Comparison of ENCODE assay signal across 1 cellular context in genomic region chr2:160269803-160270570, GRCh38.
TF ChIP-seq lines count a peak whose summit lies in the region.

No MANE protein-coding gene starts in this region.

TF ChIP-seq in K562, 482 proteins besides CTCF, POLR2A, EP300 and RAD21 (continued from another document and continues in another):
- TF ChIP-seq ZBTB11 (CRISPR knock-in tag; IDR thresholded peaks at IDR 0.05) = no peak
- no peak for TF ChIP-seq GATA2 (CRISPR knock-in tag; IDR thresholded peaks at IDR 0.05)
- TF ChIP-seq JUN (IDR thresholded peaks at IDR 0.05; ENCODE audit: borderline replicate concordance, low read depth, low read length) = no peak
- TF ChIP-seq JUN (CRISPR knock-in tag; IDR thresholded peaks at IDR 0.05; ENCODE audit: borderline replicate concordance) = no peak
- TF ChIP-seq ZNF121 (CRISPR knock-in tag; conservative IDR thresholded peaks at IDR 0.05) = no peak
- no peak for TF ChIP-seq ZNF239 (CRISPR knock-in tag; IDR thresholded peaks at IDR 0.05)
- no peak for TF ChIP-seq RCOR1 (IDR thresholded peaks at IDR 0.05; ENCODE audit: borderline replicate concordance in 1 of 2, low read depth in 2 of 2, low read length in 2 of 2)
- no peak for TF ChIP-seq MCM3 (IDR thresholded peaks at IDR 0.05)
- TF ChIP-seq JUND (IDR thresholded peaks at IDR 0.05; ENCODE audit: borderline replicate concordance, low read depth, low read length) = no peak
- no peak; the same call in 2 of the 3 replicates for TF ChIP-seq JUND (tag; IDR thresholded peaks at IDR 0.05; ENCODE audit: borderline replicate concordance, low read depth, low read length)
- no peak for TF ChIP-seq GATAD2B (IDR thresholded peaks at IDR 0.05; ENCODE audit: borderline replicate concordance)
- no peak for TF ChIP-seq SIN3A (IDR thresholded peaks at IDR 0.05; ENCODE audit: borderline replicate concordance in 2 of 2, control insufficient read depth in 1 of 2, low read depth in 2 of 2, low read length in 2 of 2)
- no peak for TF ChIP-seq PCBP2 (IDR thresholded peaks at IDR 0.05; ENCODE audit: low read depth, low read length, poor library complexity, severe bottlenecking)
- TF ChIP-seq XRCC5 (IDR thresholded peaks at IDR 0.05; ENCODE audit: low read depth, low read length) = no peak
- TF ChIP-seq GTF2A2 (tag; IDR thresholded peaks at IDR 0.05) = no peak
- no peak for TF ChIP-seq HNRNPL (IDR thresholded peaks at IDR 0.05; ENCODE audit: low read depth, low read length)
- TF ChIP-seq RAD51 (IDR thresholded peaks at IDR 0.05; ENCODE audit: borderline replicate concordance, low read depth) = peak; percentile 92
- TF ChIP-seq, protein P1, sequence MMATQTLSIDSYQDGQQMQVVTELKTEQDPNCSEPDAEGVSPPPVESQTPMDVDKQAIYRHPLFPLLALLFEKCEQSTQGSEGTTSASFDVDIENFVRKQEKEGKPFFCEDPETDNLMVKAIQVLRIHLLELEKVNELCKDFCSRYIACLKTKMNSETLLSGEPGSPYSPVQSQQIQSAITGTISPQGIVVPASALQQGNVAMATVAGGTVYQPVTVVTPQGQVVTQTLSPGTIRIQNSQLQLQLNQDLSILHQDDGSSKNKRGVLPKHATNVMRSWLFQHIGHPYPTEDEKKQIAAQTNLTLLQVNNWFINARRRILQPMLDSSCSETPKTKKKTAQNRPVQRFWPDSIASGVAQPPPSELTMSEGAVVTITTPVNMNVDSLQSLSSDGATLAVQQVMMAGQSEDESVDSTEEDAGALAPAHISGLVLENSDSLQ (IDR thresholded peaks at IDR 0.05) = peak; percentile 17; the same call in 1 of the 2 replicates
- peak; percentile 47; the same call in 1 of the 2 replicates for TF ChIP-seq CBFA2T2 (conservative IDR thresholded peaks at IDR 0.05)
- TF ChIP-seq BMI1 (IDR thresholded peaks at IDR 0.05; ENCODE audit: low read length) = no peak
- TF ChIP-seq HSF4 (CRISPR knock-in tag; IDR thresholded peaks at IDR 0.05; ENCODE audit: borderline replicate concordance) = no peak
- no peak for TF ChIP-seq U2AF1 (optimal IDR thresholded peaks at IDR 0.05; ENCODE audit: low read depth, low read length)
- no peak for TF ChIP-seq TAL1 (IDR thresholded peaks at IDR 0.05)
- no peak for TF ChIP-seq HIVEP1 (CRISPR knock-in tag; IDR thresholded peaks at IDR 0.05)
- no peak for TF ChIP-seq RBM39 (optimal IDR thresholded peaks at IDR 0.05; ENCODE audit: low read depth, low read length)
- TF ChIP-seq ZNF24 (IDR thresholded peaks at IDR 0.05) = no peak
- no peak for TF ChIP-seq PCBP1 (IDR thresholded peaks at IDR 0.05; ENCODE audit: low read depth, low read length, poor library complexity, severe bottlenecking)
- no peak for TF ChIP-seq ZNF143 (CRISPR knock-in tag; IDR thresholded peaks at IDR 0.05)
- no peak for TF ChIP-seq PBX2 (CRISPR knock-in tag; IDR thresholded peaks at IDR 0.05; ENCODE audit: low read depth)
- TF ChIP-seq PBX2 (tag; conservative IDR thresholded peaks at IDR 0.05; ENCODE audit: low read depth) = no peak
- TF ChIP-seq HDGF (IDR thresholded peaks at IDR 0.05) = no peak
- TF ChIP-seq, protein P2, sequence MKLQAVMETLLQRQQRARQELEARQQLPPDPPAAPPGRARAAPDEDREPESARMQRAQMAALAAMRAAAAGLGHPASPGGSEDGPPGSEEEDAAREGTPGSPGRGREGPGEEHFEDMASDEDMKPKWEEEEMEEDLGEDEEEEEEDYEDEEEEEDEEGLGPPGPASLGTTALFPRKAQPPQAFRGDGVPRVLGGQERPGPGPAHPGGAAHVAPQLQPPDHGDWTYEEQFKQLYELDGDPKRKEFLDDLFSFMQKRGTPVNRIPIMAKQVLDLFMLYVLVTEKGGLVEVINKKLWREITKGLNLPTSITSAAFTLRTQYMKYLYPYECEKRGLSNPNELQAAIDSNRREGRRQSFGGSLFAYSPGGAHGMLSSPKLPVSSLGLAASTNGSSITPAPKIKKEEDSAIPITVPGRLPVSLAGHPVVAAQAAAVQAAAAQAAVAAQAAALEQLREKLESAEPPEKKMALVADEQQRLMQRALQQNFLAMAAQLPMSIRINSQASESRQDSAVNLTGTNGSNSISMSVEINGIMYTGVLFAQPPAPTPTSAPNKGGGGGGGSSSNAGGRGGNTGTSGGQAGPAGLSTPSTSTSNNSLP (IDR thresholded peaks at IDR 0.05; ENCODE audit: borderline replicate concordance, low read depth, low read length) = no peak
- TF ChIP-seq, protein P3, sequence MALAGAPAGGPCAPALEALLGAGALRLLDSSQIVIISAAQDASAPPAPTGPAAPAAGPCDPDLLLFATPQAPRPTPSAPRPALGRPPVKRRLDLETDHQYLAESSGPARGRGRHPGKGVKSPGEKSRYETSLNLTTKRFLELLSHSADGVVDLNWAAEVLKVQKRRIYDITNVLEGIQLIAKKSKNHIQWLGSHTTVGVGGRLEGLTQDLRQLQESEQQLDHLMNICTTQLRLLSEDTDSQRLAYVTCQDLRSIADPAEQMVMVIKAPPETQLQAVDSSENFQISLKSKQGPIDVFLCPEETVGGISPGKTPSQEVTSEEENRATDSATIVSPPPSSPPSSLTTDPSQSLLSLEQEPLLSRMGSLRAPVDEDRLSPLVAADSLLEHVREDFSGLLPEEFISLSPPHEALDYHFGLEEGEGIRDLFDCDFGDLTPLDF (CRISPR knock-in tag; IDR thresholded peaks at IDR 0.05) = no peak
- TF ChIP-seq, protein P4, sequence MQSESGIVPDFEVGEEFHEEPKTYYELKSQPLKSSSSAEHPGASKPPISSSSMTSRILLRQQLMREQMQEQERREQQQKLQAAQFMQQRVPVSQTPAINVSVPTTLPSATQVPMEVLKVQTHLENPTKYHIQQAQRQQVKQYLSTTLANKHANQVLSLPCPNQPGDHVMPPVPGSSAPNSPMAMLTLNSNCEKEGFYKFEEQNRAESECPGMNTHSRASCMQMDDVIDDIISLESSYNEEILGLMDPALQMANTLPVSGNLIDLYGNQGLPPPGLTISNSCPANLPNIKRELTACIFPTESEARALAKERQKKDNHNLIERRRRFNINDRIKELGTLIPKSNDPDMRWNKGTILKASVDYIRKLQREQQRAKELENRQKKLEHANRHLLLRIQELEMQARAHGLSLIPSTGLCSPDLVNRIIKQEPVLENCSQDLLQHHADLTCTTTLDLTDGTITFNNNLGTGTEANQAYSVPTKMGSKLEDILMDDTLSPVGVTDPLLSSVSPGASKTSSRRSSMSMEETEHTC (IDR thresholded peaks at IDR 0.05) = 0 out of 2 replicates have a peak, but pooled peaks have one; percentile 57
- TF ChIP-seq HMG20B (CRISPR knock-in tag; IDR thresholded peaks at IDR 0.05) = no peak
- TF ChIP-seq JUNB (CRISPR knock-in tag; conservative IDR thresholded peaks at IDR 0.05) = no peak
- TF ChIP-seq ATF4 (CRISPR knock-in tag; IDR thresholded peaks at IDR 0.05) = no peak
- TF ChIP-seq ZBTB26 (CRISPR knock-in tag; IDR thresholded peaks at IDR 0.05) = no peak
- no peak for TF ChIP-seq ZKSCAN1 (IDR thresholded peaks at IDR 0.05; ENCODE audit: low read depth, low read length)
- TF ChIP-seq PRDM10 (IDR thresholded peaks at IDR 0.05; ENCODE audit: partially characterized antibody) = no peak
- TF ChIP-seq TOE1 (IDR thresholded peaks at IDR 0.05; ENCODE audit: borderline replicate concordance) = peak; percentile 91
- TF ChIP-seq TOE1 (CRISPR knock-in tag; IDR thresholded peaks at IDR 0.05; ENCODE audit: borderline replicate concordance, low read depth) = no peak
- TF ChIP-seq ZNF764 (CRISPR knock-in tag; IDR thresholded peaks at IDR 0.05; ENCODE audit: low read depth) = no peak
- TF ChIP-seq ZNF830 (CRISPR knock-in tag; IDR thresholded peaks at IDR 0.05) = no peak
- no peak for TF ChIP-seq SP1 (CRISPR knock-in tag; IDR thresholded peaks at IDR 0.05)
- 0 out of 2 replicates have a peak, but pooled peaks have one; percentile 24 for TF ChIP-seq POLR2G (IDR thresholded peaks at IDR 0.05; ENCODE audit: low read depth, low read length)
- no peak for TF ChIP-seq ZFP36 (IDR thresholded peaks at IDR 0.05; ENCODE audit: low read depth, low read length, partially characterized antibody)
- TF ChIP-seq MECOM (CRISPR knock-in tag; IDR thresholded peaks at IDR 0.05) = no peak
- TF ChIP-seq ZNF3 (CRISPR knock-in tag; IDR thresholded peaks at IDR 0.05) = no peak
